In the genomic region with DNA sequence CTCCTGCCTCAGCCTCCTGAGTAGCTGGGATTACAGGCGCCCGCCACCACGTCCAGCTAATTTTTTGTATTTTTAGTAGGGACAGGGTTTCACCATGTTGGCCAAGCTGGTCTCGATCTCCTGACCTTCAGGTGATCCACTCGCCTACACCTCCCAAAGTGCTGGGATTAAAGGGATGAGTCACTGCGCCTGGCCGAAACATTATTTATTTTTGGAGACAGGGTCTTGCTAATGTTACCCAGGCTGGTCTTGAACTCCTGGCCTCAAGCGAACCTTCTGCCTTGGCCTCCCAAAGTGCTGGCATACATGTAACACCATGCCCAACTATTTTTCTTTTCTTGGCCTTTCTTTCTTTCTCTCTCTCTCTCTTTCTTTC, we compare ENCODE assay signal across 8 cellular contexts. TPM values are rescaled to one million over a fixed set of nuclear protein-coding genes. Genes with fewer than 3 reads are reported as not detected.
DNase-seq lines count a peak whose midpoint lies in the region; ATAC-seq, FAIRE-seq and TF ChIP-seq lines count a peak whose summit lies in the region.
"Not testable (repeated sequence)": the region's sequence is repeated elsewhere in the genome, so short reads cannot be mapped to it uniquely, and the experiment has no call there.

No MANE protein-coding gene starts in this region.

- not testable (repeated sequence) for FAIRE-seq in bronchial epithelial cell (lab: Jason Lieb, UNC)

- not testable (repeated sequence) for ATAC-seq in heart right ventricle; stimulated activated memory B cell treated with anti-CD40 and anti-IgM and Interleukin-4, amounts not matched to agents 10 μg/mL and 1 μg/mL and 100 μg/mL, for 72 hours

- H3K27ac ChIP-seq in BLaER1 treated with 17β-estradiol and CSF1 and Interleukin-3, amounts not matched to agents 10 nM and 100 nM, result peak overlapping the region; percentile 68 to 96 (median 92)
- not testable (repeated sequence) for H3K27ac ChIP-seq in SK-N-SH (ENCODE audit: low read depth in 2 of 2, low read length in 1 of 2)
- peak overlapping the region in 6 of 10 donors; percentile 21 to 92 (median 54) for H3K27ac ChIP-seq in heart right ventricle

- H3K9me3 ChIP-seq in BLaER1 treated with 17β-estradiol and CSF1 and Interleukin-3, amounts not matched to agents 10 nM and 100 nM (replicated peaks in 1 of 11); SK-N-SH; heart right ventricle; mucosa of stomach (ENCODE audit: control insufficient read depth, low read length): not testable (repeated sequence)

- H3K27ac Mint-ChIP-seq in activated T-helper 2 cell treated with anti-CD3 and anti-CD28 coated beads, Interferon-gamma antibody, Interleukin-2, Interleukin-4, amounts not matched to agents 10 μg/mL and 5 μg/mL and 100 μg/mL, durations not matched to agents 14 hours and 24 hours and 36 hours, result peak overlapping the region; percentile 80
- H3K27ac Mint-ChIP-seq in stimulated activated memory B cell treated with anti-CD40 and anti-IgM and Interleukin-4, amounts not matched to agents 10 μg/mL and 1 μg/mL and 100 μg/mL, for 72 hours, result peak overlapping the region; percentile 83

- not testable (repeated sequence) for TF ChIP-seq EP300 in SK-N-SH (IDR thresholded peaks at IDR 0.05; ENCODE audit: borderline replicate concordance in 1 of 2, low read depth in 1 of 2, low read length in 1 of 2)

- DNase-seq in HFF-Myc (ENCODE audit: extremely low read depth, low read depth); SK-N-SH; activated T-helper 2 cell treated with anti-CD3 and anti-CD28 coated beads, Interferon-gamma antibody, Interleukin-2, Interleukin-4, amounts not matched to agents 10 μg/mL and 5 μg/mL and 100 μg/mL, durations not matched to agents 14 hours and 24 hours and 36 hours (ENCODE audit: low spot score); bronchial epithelial cell (ENCODE audit: low read depth); heart right ventricle: not testable (repeated sequence)

- not testable (repeated sequence) for H3K9me3 Mint-ChIP-seq in activated T-helper 2 cell treated with anti-CD3 and anti-CD28 coated beads, Interferon-gamma antibody, Interleukin-2, Interleukin-4, amounts not matched to agents 10 μg/mL and 5 μg/mL and 100 μg/mL, durations not matched to agents 14 hours and 24 hours and 36 hours; stimulated activated memory B cell treated with anti-CD40 and anti-IgM and Interleukin-4, amounts not matched to agents 10 μg/mL and 1 μg/mL and 100 μg/mL, for 72 hours

- H3K4me1 ChIP-seq in BLaER1 treated with 17β-estradiol and CSF1 and Interleukin-3, amounts not matched to agents 10 nM and 100 nM, result peaks cover 65 to 75% (median 70%) of the 10 kb centered on the region in 10 experiments
- H3K4me1 ChIP-seq in SK-N-SH (ENCODE audit: control insufficient read depth in 1 of 2, insufficient read depth in 2 of 2, low read depth in 1 of 2, low read length in 1 of 2) (peaks cover 14 to 19% of the 10 kb centered on the region in 2 experiments; a peak in 2 of 4 replicates), heart right ventricle (peaks cover 15 to 74% (median 57%) of the 10 kb centered on the region in 9 donors), mucosa of stomach (ENCODE audit: control insufficient read depth, insufficient read depth, low read length) (peaks cover 40% of the 10 kb centered on the region)

- peak overlapping the region; percentile 84 to 98 (median 94); a peak in 21 of 22 replicates for H3K9ac ChIP-seq in BLaER1 treated with 17β-estradiol and CSF1 and Interleukin-3, amounts not matched to agents 10 nM and 100 nM
- not testable (repeated sequence) for H3K9ac ChIP-seq in SK-N-SH
- peak overlapping the region; percentile 25 for H3K9ac ChIP-seq in mucosa of stomach (ENCODE audit: low read length)

- H2AFZ ChIP-seq in SK-N-SH (ENCODE audit: low read depth), result not testable (repeated sequence)

- intact Hi-C loops in activated T-helper 2 cell treated with anti-CD3 and anti-CD28 coated beads, Interferon-gamma antibody, Interleukin-2, Interleukin-4, amounts not matched to agents 10 μg/mL and 5 μg/mL and 100 μg/mL, durations not matched to agents 14 hours and 24 hours and 36 hours (cut with micrococcal nuclease), result not testable (repeated sequence)
- intact Hi-C loops in heart right ventricle (cut with DNase I), result loop anchor here in 1 of 10 donors (10.0 kb wide), 1 partner anchor 92 kb away; a partner anchor contains a TSS

- H3K4me2 ChIP-seq in BLaER1 treated with 17β-estradiol and CSF1 and Interleukin-3, amounts not matched to agents 10 nM and 100 nM, result peak overlapping the region; percentile 82 to 99 (median 96)
- peak overlapping the region; percentile 88 for H3K4me2 ChIP-seq in SK-N-SH

- POLR2A ChIA-PET in SK-N-SH (lab: Yijun Ruan, JAX), result not testable (repeated sequence)

- 88% methylated on average over 8 of the region's 8 CpGs for WGBS in SK-N-SH (ENCODE audit: low lambda C conversion rate)
- 81 to 83% methylated on average over 8 of the region's 8 CpGs for WGBS in heart right ventricle, 2 donors

- peaks cover 54 to 78% (median 78%) of the 10 kb centered on the region in 11 experiments; a peak in 21 of 22 replicates for H4K20me1 ChIP-seq in BLaER1 treated with 17β-estradiol and CSF1 and Interleukin-3, amounts not matched to agents 10 nM and 100 nM
- peaks cover 74% of the 10 kb centered on the region for H4K20me1 ChIP-seq in SK-N-SH (ENCODE audit: insufficient read depth)

- TF ChIP-seq RAD21 in SK-N-SH (IDR thresholded peaks at IDR 0.05; ENCODE audit: low read length), result not testable (repeated sequence)

- peaks cover 79% of the 10 kb centered on the region for H3K79me2 ChIP-seq in SK-N-SH (ENCODE audit: insufficient read depth)

- peak overlapping the region; percentile 91 for H3K4me3 Mint-ChIP-seq in activated T-helper 2 cell treated with anti-CD3 and anti-CD28 coated beads, Interferon-gamma antibody, Interleukin-2, Interleukin-4, amounts not matched to agents 10 μg/mL and 5 μg/mL and 100 μg/mL, durations not matched to agents 14 hours and 24 hours and 36 hours (ENCODE audit: low read depth)
- H3K4me3 Mint-ChIP-seq in stimulated activated memory B cell treated with anti-CD40 and anti-IgM and Interleukin-4, amounts not matched to agents 10 μg/mL and 1 μg/mL and 100 μg/mL, for 72 hours, result peak overlapping the region; percentile 70

- peaks cover 33% of the 10 kb centered on the region for H3K36me3 Mint-ChIP-seq in activated T-helper 2 cell treated with anti-CD3 and anti-CD28 coated beads, Interferon-gamma antibody, Interleukin-2, Interleukin-4, amounts not matched to agents 10 μg/mL and 5 μg/mL and 100 μg/mL, durations not matched to agents 14 hours and 24 hours and 36 hours (ENCODE audit: low read depth)
- H3K36me3 Mint-ChIP-seq in stimulated activated memory B cell treated with anti-CD40 and anti-IgM and Interleukin-4, amounts not matched to agents 10 μg/mL and 1 μg/mL and 100 μg/mL, for 72 hours, result not testable (repeated sequence)

- H3K36me3 ChIP-seq in BLaER1 treated with 17β-estradiol and CSF1 and Interleukin-3, amounts not matched to agents 10 nM and 100 nM, result peaks cover 0 to 43% (median 19%) of the 10 kb centered on the region in 11 experiments; a peak in 14 of 22 replicates
- H3K36me3 ChIP-seq in SK-N-SH (replicated peaks in 1 of 2; ENCODE audit: control insufficient read depth in 1 of 2, insufficient read depth in 2 of 2, low read length in 1 of 2); heart right ventricle; mucosa of stomach (ENCODE audit: control insufficient read depth, insufficient read depth, low read length): not testable (repeated sequence)
- peaks cover 18% of the 10 kb centered on the region for H3K36me3 ChIP-seq in bronchial epithelial cell (ENCODE audit: control insufficient read depth, insufficient read depth, low read length)

- not testable (repeated sequence) for TF ChIP-seq CTCF in HFF-Myc (IDR thresholded peaks at IDR 0.05; ENCODE audit: low read depth, low read length, missing control alignments); SK-N-SH (IDR thresholded peaks at IDR 0.05); bronchial epithelial cell (IDR thresholded peaks at IDR 0.05; ENCODE audit: insufficient read depth, low read length, severe bottlenecking); heart right ventricle (IDR thresholded peaks at IDR 0.05)

- not testable (repeated sequence) for H3K27me3 ChIP-seq in BLaER1 treated with 17β-estradiol and CSF1 and Interleukin-3, amounts not matched to agents 10 nM and 100 nM; SK-N-SH (ENCODE audit: insufficient read depth); bronchial epithelial cell (ENCODE audit: control insufficient read depth, insufficient read depth, low read length); heart right ventricle; mucosa of stomach (ENCODE audit: control insufficient read depth, insufficient read depth, low read length)

- H3K9me2 ChIP-seq in SK-N-SH, result not testable (repeated sequence)

- CTCF ChIA-PET in SK-N-SH (lab: Yijun Ruan, JAX), result interaction anchor here (2.1 kb wide), 1 partner anchor 34 kb away, joined by 5 read pairs; no protein-coding TSS in a partner anchor

- not testable (repeated sequence) for H3F3A ChIP-seq in SK-N-SH (replicated peaks; ENCODE audit: insufficient read depth)

- not testable (repeated sequence) for H3K27me3 Mint-ChIP-seq in activated T-helper 2 cell treated with anti-CD3 and anti-CD28 coated beads, Interferon-gamma antibody, Interleukin-2, Interleukin-4, amounts not matched to agents 10 μg/mL and 5 μg/mL and 100 μg/mL, durations not matched to agents 14 hours and 24 hours and 36 hours (ENCODE audit: low read depth); stimulated activated memory B cell treated with anti-CD40 and anti-IgM and Interleukin-4, amounts not matched to agents 10 μg/mL and 1 μg/mL and 100 μg/mL, for 72 hours

- peaks cover 42% of the 10 kb centered on the region for H3K4me1 Mint-ChIP-seq in activated T-helper 2 cell treated with anti-CD3 and anti-CD28 coated beads, Interferon-gamma antibody, Interleukin-2, Interleukin-4, amounts not matched to agents 10 μg/mL and 5 μg/mL and 100 μg/mL, durations not matched to agents 14 hours and 24 hours and 36 hours (ENCODE audit: low read depth)
- H3K4me1 Mint-ChIP-seq in stimulated activated memory B cell treated with anti-CD40 and anti-IgM and Interleukin-4, amounts not matched to agents 10 μg/mL and 1 μg/mL and 100 μg/mL, for 72 hours, result peaks cover 65% of the 10 kb centered on the region

- H3K4me3 ChIP-seq in BLaER1 treated with 17β-estradiol and CSF1 and Interleukin-3, amounts not matched to agents 10 nM and 100 nM, result peak overlapping the region; percentile 79 to 99 (median 96); a peak in 19 of 20 replicates
- H3K4me3 ChIP-seq in HFF-Myc (replicated peaks; ENCODE audit: low read depth, low read length) (peak overlapping the region; percentile 98), SK-N-SH (ENCODE audit: low read depth in 2 of 2, low read length in 1 of 2) (peak overlapping the region in 1 of 2 experiments; percentile 34; a peak in 2 of 4 replicates), bronchial epithelial cell (ENCODE audit: low read depth, low read length) (peak overlapping the region; percentile 94), heart right ventricle (peak overlapping the region in 3 of 10 donors; percentile 76 to 95 (median 92))
- H3K4me3 ChIP-seq in mucosa of stomach (ENCODE audit: low read length), result not testable (repeated sequence)

RNA-seq across cellular contexts. Expression of a gene that starts 2.9 kb away (rescaled TPM):
- 119 and 144 TPM in 2 replicates for polyA plus RNA-seq in SK-N-SH (2012; rRNA removed)
- 70.5 and 99.2 TPM in 2 replicates for polyA plus RNA-seq in SK-N-SH (2012; cell fraction: cytosol; rRNA removed)
- polyA plus RNA-seq in SK-N-SH (2012; cell fraction: nucleus; rRNA removed), result 178 and 225 TPM in 2 replicates
- 363 and 374 TPM in 2 replicates for total RNA-seq in activated T-helper 2 cell treated with anti-CD3 and anti-CD28 coated beads, Interferon-gamma antibody, Interleukin-2, Interleukin-4, amounts not matched to agents 10 μg/mL and 5 μg/mL and 100 μg/mL, durations not matched to agents 14 hours and 24 hours and 36 hours
- total RNA-seq in bronchial epithelial cell, result 174 and 341 TPM in 2 replicates
- 10 to 100 TPM; 16.5 to 81.8 (median 25.1) TPM for total RNA-seq in heart right ventricle
- 10 to 100 TPM; 54.6 to 91.4 TPM for polyA plus RNA-seq in heart right ventricle
